14 cellular contexts compared by ENCODE assay signal in the genomic region with DNA sequence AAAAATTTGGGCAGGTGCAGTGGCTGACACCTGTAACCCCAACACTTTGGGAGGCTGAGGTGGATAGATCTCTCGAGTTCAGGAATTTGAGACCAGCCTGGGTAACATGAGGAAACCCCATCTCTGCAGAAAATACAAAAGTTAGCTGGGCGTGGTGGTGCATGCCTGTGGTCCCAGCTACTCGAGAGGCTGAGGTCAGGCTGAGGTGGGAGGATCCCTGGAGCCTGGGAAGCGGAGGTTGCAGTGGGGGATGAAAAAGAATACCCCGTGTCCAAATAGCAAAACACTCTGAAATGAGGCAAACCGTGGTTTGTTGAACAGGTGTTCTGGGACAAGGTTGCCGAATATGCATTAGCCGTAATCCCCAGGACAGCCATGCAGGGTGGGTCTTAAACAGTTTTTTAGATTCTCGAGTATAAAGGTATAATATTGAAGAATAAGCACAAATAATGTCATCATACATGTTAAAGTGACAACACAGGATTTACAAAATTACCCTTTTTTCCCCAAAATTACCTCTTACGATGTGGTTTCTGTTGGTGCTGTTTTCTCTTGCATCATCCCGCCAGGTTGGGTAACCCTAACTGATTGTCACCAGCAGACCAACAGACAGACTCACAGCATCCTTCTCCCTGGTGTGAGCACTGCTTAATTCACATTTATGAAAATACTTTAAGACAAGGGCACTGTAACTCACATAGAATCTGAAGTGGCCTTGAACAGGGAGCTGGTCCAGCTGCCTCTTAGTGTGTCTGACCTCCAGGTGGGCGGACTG. TPM values are rescaled to one million over a fixed set of nuclear protein-coding genes. Genes with fewer than 3 reads are reported as not detected.
DNase-seq lines count a peak whose midpoint lies in the region; ATAC-seq and TF ChIP-seq lines count a peak whose summit lies in the region.
"Had no signal": no experiment of that assay in that cellular context is flagged by ENCODE, and none has a peak within 500 bp of the region (broad histone marks: within the 10 kb centered on the region; RNA-seq: fewer than 3 reads in every experiment).

No MANE protein-coding gene starts in this region.

- peaks cover 16% of the 10 kb centered on the region for H3K36me3 Mint-ChIP-seq in activated CD4-positive, alpha-beta T cell treated with anti-CD3 and anti-CD28 coated beads, Interleukin-2, amount 10 ng/mL, durations not matched to agents 24 days and 14 days (ENCODE audit: low read depth)
- no peaks in the 10 kb centered on the region for H3K36me3 Mint-ChIP-seq in natural killer cell
- H3K36me3 Mint-ChIP-seq in type B pancreatic cell: peaks cover 5% of the 10 kb centered on the region

- H3K27me3 Mint-ChIP-seq in activated CD4-positive, alpha-beta T cell treated with anti-CD3 and anti-CD28 coated beads, Interleukin-2, amount 10 ng/mL, durations not matched to agents 24 days and 14 days: no peaks in the 10 kb centered on the region
- no peaks in the 10 kb centered on the region for H3K27me3 Mint-ChIP-seq in natural killer cell (ENCODE audit: low read depth in 2 of 2)
- H3K27me3 Mint-ChIP-seq in type B pancreatic cell: no peaks in the 10 kb centered on the region
- H3K27me3 Mint-ChIP-seq: stimulated activated naive CD8-positive, alpha-beta T cell treated with anti-CD3 and anti-CD28 coated beads, Interleukin-15, Interleukin-2, amounts not matched to agents 100 ng/mL and 50 ng/mL, for 24 hours had no signal

- peak overlapping the region; percentile 47 for H3K27ac Mint-ChIP-seq in activated CD4-positive, alpha-beta T cell treated with anti-CD3 and anti-CD28 coated beads, Interleukin-2, amount 10 ng/mL, durations not matched to agents 24 days and 14 days
- H3K27ac Mint-ChIP-seq in natural killer cell (peak overlapping the region; percentile 58 to 94), type B pancreatic cell (no peak overlapping the region)

- peak overlapping the region; percentile 43 for H3K27ac ChIP-seq in RWPE2 (ENCODE audit: poor library complexity, severe bottlenecking)
- H3K27ac ChIP-seq: A549 had no signal

- no peak for ATAC-seq in RWPE2 (ENCODE audit: low read depth)
- no peak for ATAC-seq in natural killer cell
- ATAC-seq: left lobe of liver, SK-N-SH treated with all-trans-retinoic acid at 6 μM for 48 hours had no signal

- no peak overlapping the region for H3K4me3 Mint-ChIP-seq in activated CD4-positive, alpha-beta T cell treated with anti-CD3 and anti-CD28 coated beads, Interleukin-2, amount 10 ng/mL, durations not matched to agents 24 days and 14 days
- H3K4me3 Mint-ChIP-seq in natural killer cell: peak overlapping the region; percentile 17
- no peak overlapping the region for H3K4me3 Mint-ChIP-seq in type B pancreatic cell
- H3K4me3 Mint-ChIP-seq: stimulated activated naive CD8-positive, alpha-beta T cell treated with anti-CD3 and anti-CD28 coated beads, Interleukin-15, Interleukin-2, amounts not matched to agents 100 ng/mL and 50 ng/mL, for 24 hours had no signal

- H3K4me1 ChIP-seq in RWPE2 (ENCODE audit: insufficient read depth, poor library complexity, severe bottlenecking): peaks cover 10% of the 10 kb centered on the region

- intact Hi-C loops in activated CD4-positive, alpha-beta T cell treated with anti-CD3 and anti-CD28 coated beads, Interleukin-2, amount 10 ng/mL, durations not matched to agents 24 days and 14 days (cut with micrococcal nuclease): loop anchor here (5.0 kb wide), 1 partner anchor 218 kb away; no protein-coding TSS in a partner anchor
- intact Hi-C loops in natural killer cell (cut with micrococcal nuclease): no loop called here

- no peak for DNase-seq in activated CD4-positive, alpha-beta T cell treated with anti-CD3 and anti-CD28 coated beads, Interleukin-2, amount 10 ng/mL, durations not matched to agents 24 days and 14 days
- DNase-seq in activated CD4-positive, alpha-beta T cell treated with anti-CD3 and anti-CD28 coated beads, Interleukin-2, amount 50 U/mL, for 4 hours: no peak
- DNase-seq in RWPE2 (ENCODE audit: low spot score): no peak
- DNase-seq in natural killer cell: no peak
- no peak for DNase-seq in cerebellar nuclear complex (lab: John Stamatoyannopoulos, UW)
- no peak for DNase-seq in type B pancreatic cell (ENCODE audit: extremely low spot score, unreplicated experiment)
- DNase-seq: NCI-H1048, NCI-H446 treated with DMSO at 0.1 percent for 48 hours, nucleus accumbens had no signal

- peaks cover 33% of the 10 kb centered on the region for H3K4me1 Mint-ChIP-seq in activated CD4-positive, alpha-beta T cell treated with anti-CD3 and anti-CD28 coated beads, Interleukin-2, amount 10 ng/mL, durations not matched to agents 24 days and 14 days
- H3K4me1 Mint-ChIP-seq in natural killer cell: peaks cover 32 to 42% of the 10 kb centered on the region in 2 donors
- peaks cover 8% of the 10 kb centered on the region for H3K4me1 Mint-ChIP-seq in type B pancreatic cell (ENCODE audit: unreplicated experiment)

- no peak overlapping the region for H3K4me3 ChIP-seq in RWPE2 (ENCODE audit: severe bottlenecking)
- H3K4me3 ChIP-seq: A549 had no signal

- H3K9me3 ChIP-seq in RWPE2 (ENCODE audit: severe bottlenecking): no peaks in the 10 kb centered on the region
- H3K9me3 ChIP-seq: A549 had no signal

- TF ChIP-seq CTCF in RWPE2 (IDR thresholded peaks at IDR 0.05; ENCODE audit: poor library complexity, severe bottlenecking) (no peak), natural killer cell (IDR thresholded peaks at IDR 0.05) (no peak), type B pancreatic cell (conservative IDR thresholded peaks at IDR 0.05) (no peak)

- no peaks in the 10 kb centered on the region for H3K9me3 Mint-ChIP-seq in activated CD4-positive, alpha-beta T cell treated with anti-CD3 and anti-CD28 coated beads, Interleukin-2, amount 10 ng/mL, durations not matched to agents 24 days and 14 days
- no peaks in the 10 kb centered on the region for H3K9me3 Mint-ChIP-seq in natural killer cell
- no peaks in the 10 kb centered on the region for H3K9me3 Mint-ChIP-seq in type B pancreatic cell
- H3K9me3 Mint-ChIP-seq: stimulated activated naive CD8-positive, alpha-beta T cell treated with anti-CD3 and anti-CD28 coated beads, Interleukin-15, Interleukin-2, amounts not matched to agents 100 ng/mL and 50 ng/mL, for 24 hours had no signal

- peaks cover 43% of the 10 kb centered on the region for H3K36me3 ChIP-seq in RWPE2 (ENCODE audit: low read depth)

- no peaks in the 10 kb centered on the region for H3K27me3 ChIP-seq in RWPE2 (ENCODE audit: insufficient read depth, poor library complexity, severe bottlenecking)

RNA-seq across cellular contexts. Expression of a gene that starts 9.1 kb away (rescaled TPM):
- total RNA-seq in activated CD4-positive, alpha-beta T cell treated with anti-CD3 and anti-CD28 coated beads, Interleukin-2, amount 10 ng/mL, durations not matched to agents 24 days and 14 days: 42.3 and 43.1 TPM in 2 replicates
- total RNA-seq in natural killer cell: 10 to 100 TPM; 27.5 to 45.1 (median 42.8) TPM
- 44.1 and 51.9 TPM in 2 replicates for total RNA-seq in type B pancreatic cell (ENCODE audit: low replicate concordance)

RNA-seq across cellular contexts. Expression of a gene that starts 38.9 kb away (rescaled TPM):
- 75.9 and 78.8 TPM in 2 replicates for total RNA-seq in activated CD4-positive, alpha-beta T cell treated with anti-CD3 and anti-CD28 coated beads, Interleukin-2, amount 10 ng/mL, durations not matched to agents 24 days and 14 days
- 10 to 100 TPM; 36.8 to 47.2 (median 45.1) TPM for total RNA-seq in natural killer cell
- total RNA-seq in type B pancreatic cell (ENCODE audit: low replicate concordance): 76.5 and 96.3 TPM in 2 replicates

RNA-seq across cellular contexts. Expression of a gene that starts 42.7 kb away (rescaled TPM):
- 0.19 TPM in 1 of 2 replicates, not detected in the other for total RNA-seq in activated CD4-positive, alpha-beta T cell treated with anti-CD3 and anti-CD28 coated beads, Interleukin-2, amount 10 ng/mL, durations not matched to agents 24 days and 14 days
- total RNA-seq in natural killer cell (not detected), type B pancreatic cell (ENCODE audit: low replicate concordance) (not detected in 2 replicates)
- total RNA-seq: astrocyte, left lobe of liver had no signal

RNA-seq across cellular contexts. Expression of a gene that starts 52.2 kb away (rescaled TPM):
- 48.1 and 49.5 TPM in 2 replicates for total RNA-seq in activated CD4-positive, alpha-beta T cell treated with anti-CD3 and anti-CD28 coated beads, Interleukin-2, amount 10 ng/mL, durations not matched to agents 24 days and 14 days
- total RNA-seq in natural killer cell (10 to 100 TPM; 49.9 to 58.1 (median 49.9) TPM), type B pancreatic cell (ENCODE audit: low replicate concordance) (44.1 and 49.7 TPM in 2 replicates)
